1 cellular context compared by ENCODE assay signal in the genomic region with DNA sequence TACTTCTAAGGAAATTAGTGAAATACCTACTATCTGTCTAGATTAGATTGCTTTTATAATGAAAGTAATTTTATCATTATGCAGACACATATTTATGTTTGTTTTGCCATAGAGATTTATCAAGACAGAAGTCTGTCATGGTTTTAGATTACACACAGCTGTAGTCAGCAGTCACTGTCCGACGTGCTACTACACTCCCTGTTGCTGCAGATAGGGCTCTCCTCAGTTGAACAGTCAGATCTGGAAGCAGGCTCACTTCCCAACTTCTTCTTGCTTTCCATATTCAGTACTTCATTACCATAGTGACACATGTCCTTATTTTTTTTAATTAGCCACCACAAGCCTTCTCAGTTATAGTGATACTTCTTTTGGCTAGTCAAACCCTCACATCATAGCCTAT.
TF ChIP-seq lines count a peak whose summit lies in the region.

No MANE protein-coding gene starts in this region.

TF ChIP-seq in GM23338, 12 proteins besides CTCF, POLR2A, EP300 and RAD21 (continued from another document):
- TF ChIP-seq, protein P1, sequence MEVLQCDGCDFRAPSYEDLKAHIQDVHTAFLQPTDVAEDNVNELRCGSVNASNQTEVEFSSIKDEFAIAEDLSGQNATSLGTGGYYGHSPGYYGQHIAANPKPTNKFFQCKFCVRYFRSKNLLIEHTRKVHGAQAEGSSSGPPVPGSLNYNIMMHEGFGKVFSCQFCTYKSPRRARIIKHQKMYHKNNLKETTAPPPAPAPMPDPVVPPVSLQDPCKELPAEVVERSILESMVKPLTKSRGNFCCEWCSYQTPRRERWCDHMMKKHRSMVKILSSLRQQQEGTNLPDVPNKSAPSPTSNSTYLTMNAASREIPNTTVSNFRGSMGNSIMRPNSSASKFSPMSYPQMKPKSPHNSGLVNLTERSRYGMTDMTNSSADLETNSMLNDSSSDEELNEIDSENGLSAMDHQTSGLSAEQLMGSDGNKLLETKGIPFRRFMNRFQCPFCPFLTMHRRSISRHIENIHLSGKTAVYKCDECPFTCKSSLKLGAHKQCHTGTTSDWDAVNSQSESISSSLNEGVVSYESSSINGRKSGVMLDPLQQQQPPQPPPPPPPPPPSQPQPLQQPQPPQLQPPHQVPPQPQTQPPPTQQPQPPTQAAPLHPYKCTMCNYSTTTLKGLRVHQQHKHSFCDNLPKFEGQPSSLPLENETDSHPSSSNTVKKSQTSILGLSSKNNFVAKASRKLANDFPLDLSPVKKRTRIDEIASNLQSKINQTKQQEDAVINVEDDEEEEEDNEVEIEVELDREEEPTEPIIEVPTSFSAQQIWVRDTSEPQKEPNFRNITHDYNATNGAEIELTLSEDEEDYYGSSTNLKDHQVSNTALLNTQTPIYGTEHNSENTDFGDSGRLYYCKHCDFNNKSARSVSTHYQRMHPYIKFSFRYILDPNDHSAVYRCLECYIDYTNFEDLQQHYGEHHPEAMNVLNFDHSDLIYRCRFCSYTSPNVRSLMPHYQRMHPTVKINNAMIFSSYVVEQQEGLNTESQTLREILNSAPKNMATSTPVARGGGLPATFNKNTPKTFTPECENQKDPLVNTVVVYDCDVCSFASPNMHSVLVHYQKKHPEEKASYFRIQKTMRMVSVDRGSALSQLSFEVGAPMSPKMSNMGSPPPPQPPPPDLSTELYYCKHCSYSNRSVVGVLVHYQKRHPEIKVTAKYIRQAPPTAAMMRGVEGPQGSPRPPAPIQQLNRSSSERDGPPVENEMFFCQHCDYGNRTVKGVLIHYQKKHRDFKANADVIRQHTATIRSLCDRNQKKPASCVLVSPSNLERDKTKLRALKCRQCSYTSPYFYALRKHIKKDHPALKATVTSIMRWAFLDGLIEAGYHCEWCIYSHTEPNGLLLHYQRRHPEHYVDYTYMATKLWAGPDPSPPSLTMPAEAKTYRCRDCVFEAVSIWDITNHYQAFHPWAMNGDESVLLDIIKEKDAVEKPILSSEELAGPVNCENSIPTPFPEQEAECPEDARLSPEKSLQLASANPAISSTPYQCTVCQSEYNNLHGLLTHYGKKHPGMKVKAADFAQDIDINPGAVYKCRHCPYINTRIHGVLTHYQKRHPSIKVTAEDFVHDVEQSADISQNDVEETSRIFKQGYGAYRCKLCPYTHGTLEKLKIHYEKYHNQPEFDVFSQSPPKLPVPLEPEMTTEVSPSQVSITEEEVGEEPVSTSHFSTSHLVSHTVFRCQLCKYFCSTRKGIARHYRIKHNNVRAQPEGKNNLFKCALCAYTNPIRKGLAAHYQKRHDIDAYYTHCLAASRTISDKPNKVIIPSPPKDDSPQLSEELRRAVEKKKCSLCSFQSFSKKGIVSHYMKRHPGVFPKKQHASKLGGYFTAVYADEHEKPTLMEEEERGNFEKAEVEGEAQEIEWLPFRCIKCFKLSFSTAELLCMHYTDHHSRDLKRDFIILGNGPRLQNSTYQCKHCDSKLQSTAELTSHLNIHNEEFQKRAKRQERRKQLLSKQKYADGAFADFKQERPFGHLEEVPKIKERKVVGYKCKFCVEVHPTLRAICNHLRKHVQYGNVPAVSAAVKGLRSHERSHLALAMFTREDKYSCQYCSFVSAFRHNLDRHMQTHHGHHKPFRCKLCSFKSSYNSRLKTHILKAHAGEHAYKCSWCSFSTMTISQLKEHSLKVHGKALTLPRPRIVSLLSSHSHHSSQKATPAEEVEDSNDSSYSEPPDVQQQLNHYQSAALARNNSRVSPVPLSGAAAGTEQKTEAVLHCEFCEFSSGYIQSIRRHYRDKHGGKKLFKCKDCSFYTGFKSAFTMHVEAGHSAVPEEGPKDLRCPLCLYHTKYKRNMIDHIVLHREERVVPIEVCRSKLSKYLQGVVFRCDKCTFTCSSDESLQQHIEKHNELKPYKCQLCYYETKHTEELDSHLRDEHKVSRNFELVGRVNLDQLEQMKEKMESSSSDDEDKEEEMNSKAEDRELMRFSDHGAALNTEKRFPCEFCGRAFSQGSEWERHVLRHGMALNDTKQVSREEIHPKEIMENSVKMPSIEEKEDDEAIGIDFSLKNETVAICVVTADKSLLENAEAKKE (CRISPR knock-in tag; IDR thresholded peaks at IDR 0.05) = no peak
- TF ChIP-seq POLR2AphosphoS5 (IDR thresholded peaks at IDR 0.05; ENCODE audit: low read depth) (no peak), JUNB (IDR thresholded peaks at IDR 0.05; ENCODE audit: unreplicated experiment) (no peak)
